Comparison of ENCODE assay signal across 16 cellular contexts in genomic region chr6:121492536-121492935, GRCh38. TPM values are rescaled to one million over a fixed set of nuclear protein-coding genes. Genes with fewer than 3 reads are reported as not detected.
DNase-seq lines count a peak whose midpoint lies in the region; TF ChIP-seq lines count a peak whose summit lies in the region.
"Had no signal": no experiment of that assay in that cellular context is flagged by ENCODE, and none has a peak within 500 bp of the region (broad histone marks: within the 10 kb centered on the region; RNA-seq: fewer than 3 reads in every experiment).

No MANE protein-coding gene starts in this region.

- DNase-seq in choroid plexus epithelial cell (ENCODE audit: low read depth) = peak; percentile 31
- DNase-seq in iris pigment epithelial cell (ENCODE audit: low read depth) = peak; percentile 10
- DNase-seq in osteoblast (ENCODE audit: insufficient read length, low spot score, missing footprints) = peak; percentile 17
- DNase-seq in prostate gland (ENCODE audit: low spot score) = no peak
- no peak for DNase-seq in OCI-LY7 (ENCODE audit: low spot score)
- no peak for DNase-seq in activated CD8-positive, alpha-beta memory T cell treated with anti-CD3 and anti-CD28 coated beads, Interleukin-2, amount 50 U/mL, for 4 hours
- DNase-seq in cortex of kidney (lab: John Stamatoyannopoulos, UW) = no peak
- DNase-seq: BE2C; Caco-2; CD4-positive, alpha-beta memory T cell; DMS53; GF-D8; GM23248 had no signal

- CTCF ChIA-PET in OCI-LY7 (lab: Charles Lee; ENCODE audit: unreplicated experiment) = no interaction called here

- intact Hi-C loops in prostate gland (cut with DNase I) (no loop called here), OCI-LY7 (cut with micrococcal nuclease; ENCODE audit: unreplicated experiment) (no loop called here)

- no TSS peak for BruUV-seq in OCI-LY7 (replicated peaks; lab: Mats Ljungman, UMichigan)

- H2AFZ ChIP-seq in osteoblast (ENCODE audit: low read length) (no peak overlapping the region), OCI-LY7 (ENCODE audit: low read length) (no peak overlapping the region)
- H2AFZ ChIP-seq: GM23248 had no signal

- H3K9me3 ChIP-seq in osteoblast (ENCODE audit: low read depth, low read length) (no peaks in the 10 kb centered on the region), prostate gland (no peaks in the 10 kb centered on the region), OCI-LY7 (ENCODE audit: low read length) (no peaks in the 10 kb centered on the region)
- H3K9me3 ChIP-seq: A549, BE2C, Caco-2 had no signal

- H4K20me1 ChIP-seq in osteoblast (ENCODE audit: insufficient read depth, low read length) = no peaks in the 10 kb centered on the region
- no peaks in the 10 kb centered on the region for H4K20me1 ChIP-seq in OCI-LY7 (ENCODE audit: insufficient read depth, low read length)

- H3K27me3 ChIP-seq in osteoblast (ENCODE audit: insufficient read depth, low read length) (no peaks in the 10 kb centered on the region), prostate gland (replicated peaks; ENCODE audit: insufficient read depth) (no peaks in the 10 kb centered on the region)
- H3K27me3 ChIP-seq: BE2C had no signal

- POLR2A ChIA-PET in OCI-LY7 (lab: Charles Lee) = interaction anchor here (1.3 kb wide), 1 partner anchor 25 kb away, joined by 4 read pairs; no protein-coding TSS in a partner anchor

- H3K4me2 ChIP-seq in osteoblast (ENCODE audit: insufficient read depth, low read length) (no peak overlapping the region), OCI-LY7 (ENCODE audit: low read length) (no peak overlapping the region)
- H3K4me2 ChIP-seq: A549 had no signal

- WGBS in prostate gland = 83% methylated on average over 1 of the region's 1 CpG

- no peak overlapping the region for H3K4me3 ChIP-seq in choroid plexus epithelial cell (ENCODE audit: low read depth, low read length)
- no peak overlapping the region for H3K4me3 ChIP-seq in osteoblast (ENCODE audit: insufficient read depth, low read length)
- no peak overlapping the region for H3K4me3 ChIP-seq in prostate gland
- H3K4me3 ChIP-seq in OCI-LY7 (ENCODE audit: low read depth, low read length, poor library complexity, severe bottlenecking) = no peak overlapping the region
- H3K4me3 ChIP-seq: A549, GM23248 had no signal

- no peaks in the 10 kb centered on the region for H3K79me2 ChIP-seq in osteoblast (ENCODE audit: insufficient read depth, low read length)
- H3K79me2 ChIP-seq in OCI-LY7 (ENCODE audit: insufficient read depth, low read depth, low read length) = no peaks in the 10 kb centered on the region

- H3K9me2 ChIP-seq in OCI-LY7 (ENCODE audit: insufficient read depth, low read length) = no peaks in the 10 kb centered on the region

- H3K27ac ChIP-seq in osteoblast (ENCODE audit: low read depth, low read length) (no peak overlapping the region), prostate gland (no peak overlapping the region), OCI-LY7 (ENCODE audit: low read depth, low read length, poor library complexity, severe bottlenecking) (no peak overlapping the region)
- H3K27ac ChIP-seq: C4-2B, GM23248 had no signal

- TF ChIP-seq CTCF in choroid plexus epithelial cell (conservative IDR thresholded peaks at IDR 0.05; ENCODE audit: low read depth, low read length) (no peak), osteoblast (IDR thresholded peaks at IDR 0.05; ENCODE audit: extremely low read depth, low read depth, low read length) (no peak), prostate gland (IDR thresholded peaks at IDR 0.05) (no peak), OCI-LY7 (conservative IDR thresholded peaks at IDR 0.05; ENCODE audit: low read length) (no peak)

- H3K4me1 ChIP-seq in osteoblast (ENCODE audit: insufficient read depth, low read length) (no peaks in the 10 kb centered on the region), prostate gland (replicated peaks) (no peaks in the 10 kb centered on the region), OCI-LY7 (ENCODE audit: insufficient read depth, low read length, poor library complexity, severe bottlenecking) (no peaks in the 10 kb centered on the region)
- H3K4me1 ChIP-seq: BE2C had no signal

- no peak for TF ChIP-seq POLR2A in prostate gland (IDR thresholded peaks at IDR 0.05)

- no peaks in the 10 kb centered on the region for H3K36me3 ChIP-seq in osteoblast (ENCODE audit: insufficient read depth, low read length)
- H3K36me3 ChIP-seq in prostate gland = no peaks in the 10 kb centered on the region
- no peaks in the 10 kb centered on the region for H3K36me3 ChIP-seq in OCI-LY7 (ENCODE audit: insufficient read depth, low read length)
- H3K36me3 ChIP-seq: BE2C had no signal

RNA-seq across cellular contexts. Expression of gene GJA1, which starts 57.1 kb away (rescaled TPM):
- total RNA-seq in osteoblast (1,360 and 1,632 TPM in 2 replicates), prostate gland (10 to 100 TPM; 95.6 to 97.2 TPM), OCI-LY7 (2022) (not detected in 2 replicates)
- total RNA-seq in OCI-LY7 (2014; rRNA removed; shearing (Covaris generic)) = not detected in 2 replicates
- total RNA-seq: CD4-positive, alpha-beta memory T cell; HepG2 had no signal

Comparison
In these comparisons a context has a peak if more than half of its experiments do, and no peak if none do; other contexts are left out.
1. DNase-seq: peak in choroid plexus epithelial cell (single experiment), iris pigment epithelial cell (single experiment) and osteoblast (single experiment); none in prostate gland (single experiment), OCI-LY7 (single experiment), activated CD8-positive, alpha-beta memory T cell treated with anti-CD3 and anti-CD28 coated beads, Interleukin-2, amount 50 U/mL, for 4 hours (single experiment) and cortex of kidney (single experiment).
2. RNA of gene GJA1, which starts 57.1 kb away (total RNA-seq): 1,360 to 1,632 TPM in osteoblast and 95.6 to 97.2 TPM in prostate gland; not detected in OCI-LY7; every median in the first group is over 10 times any median in the second.